In the genomic region with DNA sequence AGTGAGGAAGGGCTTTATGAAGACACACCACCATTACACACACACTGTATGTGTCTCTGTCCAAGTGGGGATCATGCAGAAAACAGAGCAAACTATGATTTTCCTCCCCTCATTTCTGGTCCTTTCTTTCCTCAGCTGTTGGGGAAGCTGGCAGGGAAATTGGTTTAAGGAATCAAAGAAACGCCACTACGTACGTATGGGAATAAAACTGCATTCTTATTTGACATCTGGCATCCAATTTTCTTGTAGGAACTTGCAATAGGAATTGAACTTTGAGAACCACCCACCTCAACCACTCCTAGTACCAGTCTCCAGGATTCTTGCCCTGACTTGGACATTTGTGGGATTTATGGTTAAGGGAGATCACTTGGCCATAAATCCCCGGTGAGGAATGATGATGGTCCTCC, we compare ENCODE assay signal across 9 cellular contexts.
DNase-seq lines count a peak whose midpoint lies in the region; ATAC-seq and TF ChIP-seq lines count a peak whose summit lies in the region.
"Had no signal": no experiment of that assay in that cellular context is flagged by ENCODE, and none has a peak within 500 bp of the region (broad histone marks: within the 10 kb centered on the region; RNA-seq: fewer than 3 reads in every experiment).

No MANE protein-coding gene starts in this region.

- peaks cover 51% of the 10 kb centered on the region for H3K27me3 Mint-ChIP-seq in T-helper 1 cell treated with Interleukin-12 subunit alpha and Interleukin-12 subunit beta and Interleukin-4 antibody, amounts not matched to agents 30 μg/mL and 1 μg/mL, for 36 hours (ENCODE audit: low read depth)
- H3K27me3 Mint-ChIP-seq in stimulated activated naive B cell treated with anti-CD40 and anti-IgM and Interleukin-4, amounts not matched to agents 10 μg/mL and 1 μg/mL and 100 μg/mL, for 72 hours = peaks cover 10 to 15% of the 10 kb centered on the region in 2 donors

- WGBS in liver = 30% methylated on average over 4 of the region's 4 CpGs

- peak overlapping the region; percentile 66 for H3K4me3 Mint-ChIP-seq in T-helper 1 cell treated with Interleukin-12 subunit alpha and Interleukin-12 subunit beta and Interleukin-4 antibody, amounts not matched to agents 30 μg/mL and 1 μg/mL, for 36 hours
- peak overlapping the region; percentile 90 for H3K4me3 Mint-ChIP-seq in stimulated activated naive B cell treated with anti-CD40 and anti-IgM and Interleukin-4, amounts not matched to agents 10 μg/mL and 1 μg/mL and 100 μg/mL, for 72 hours

- no peak for TF ChIP-seq RAD21 in liver (IDR thresholded peaks at IDR 0.05)

- DNase-seq in T-helper 1 cell (no peak), astrocyte of the cerebellum (ENCODE audit: low read depth) (no peak), NCI-H2081 treated with DMSO at 0.1 percent for 48 hours (lab: John Stamatoyannopoulos, UW) (no peak), NCI-H2196 (lab: John Stamatoyannopoulos, UW; ENCODE audit: unreplicated experiment) (no peak)
- DNase-seq in stimulated activated naive B cell treated with anti-CD40 and anti-IgM and Interleukin-4, amounts not matched to agents 10 μg/mL and 1 μg/mL and 100 μg/mL, for 72 hours = no peak
- DNase-seq: NCI-H1694 had no signal

- H3K36me3 ChIP-seq in liver (ENCODE audit: control insufficient read depth in 4 of 4, insufficient read depth in 3 of 4, low read depth in 1 of 4, low read length in 3 of 4) = no peaks in the 10 kb centered on the region

- no peak for TF ChIP-seq CTCF in astrocyte of the cerebellum (IDR thresholded peaks at IDR 0.05; ENCODE audit: low read depth, low read length, missing control alignments)
- no peak for TF ChIP-seq CTCF in liver (IDR thresholded peaks at IDR 0.05; ENCODE audit: low read depth, low read length, missing input control)

- no peak for ATAC-seq in stimulated activated naive B cell treated with anti-CD40 and anti-IgM and Interleukin-4, amounts not matched to agents 10 μg/mL and 1 μg/mL and 100 μg/mL, for 72 hours (replicated peaks)
- no peak for ATAC-seq in GM21529 (IDR thresholded peaks at IDR 0.05; ENCODE audit: unreplicated experiment)

- no peaks in the 10 kb centered on the region for H3K9me3 ChIP-seq in liver (ENCODE audit: control insufficient read depth in 4 of 4, low read length in 3 of 4)

- peak overlapping the region; percentile 49 for H3K4me3 ChIP-seq in astrocyte of the cerebellum (ENCODE audit: low read depth, low read length)
- H3K4me3 ChIP-seq in liver (ENCODE audit: low read depth in 1 of 3, low read length in 3 of 3) = peak overlapping the region; percentile 60 to 87 (median 68)

- peak overlapping the region; percentile 53 to 80 for H3K27ac ChIP-seq in liver (ENCODE audit: low read depth in 1 of 2, low read length in 2 of 2)

- H3K4me1 ChIP-seq in liver (ENCODE audit: control insufficient read depth in 4 of 4, insufficient read depth in 4 of 4, low read length in 3 of 4) = peaks cover 0 to 21% (median 8%) of the 10 kb centered on the region in 4 donors

- H3K27ac Mint-ChIP-seq in T-helper 1 cell treated with Interleukin-12 subunit alpha and Interleukin-12 subunit beta and Interleukin-4 antibody, amounts not matched to agents 30 μg/mL and 1 μg/mL, for 36 hours = no peak overlapping the region
- H3K27ac Mint-ChIP-seq in stimulated activated naive B cell treated with anti-CD40 and anti-IgM and Interleukin-4, amounts not matched to agents 10 μg/mL and 1 μg/mL and 100 μg/mL, for 72 hours = peak overlapping the region; percentile 88

- no peaks in the 10 kb centered on the region for H3K27me3 ChIP-seq in liver (ENCODE audit: control insufficient read depth in 4 of 4, insufficient read depth in 4 of 4, low read length in 3 of 4)

- H3K9me3 Mint-ChIP-seq in T-helper 1 cell treated with Interleukin-12 subunit alpha and Interleukin-12 subunit beta and Interleukin-4 antibody, amounts not matched to agents 30 μg/mL and 1 μg/mL, for 36 hours = no peaks in the 10 kb centered on the region
- H3K9me3 Mint-ChIP-seq in stimulated activated naive B cell treated with anti-CD40 and anti-IgM and Interleukin-4, amounts not matched to agents 10 μg/mL and 1 μg/mL and 100 μg/mL, for 72 hours = peaks cover 0 to 3% of the 10 kb centered on the region in 2 donors

- peak overlapping the region; percentile 40 to 85 for H3K9ac ChIP-seq in liver (ENCODE audit: low read depth in 1 of 2, low read length in 2 of 2)

- peaks cover 7% of the 10 kb centered on the region for H3K4me1 Mint-ChIP-seq in T-helper 1 cell treated with Interleukin-12 subunit alpha and Interleukin-12 subunit beta and Interleukin-4 antibody, amounts not matched to agents 30 μg/mL and 1 μg/mL, for 36 hours (ENCODE audit: low read depth)
- peaks cover 18 to 53% of the 10 kb centered on the region in 2 donors for H3K4me1 Mint-ChIP-seq in stimulated activated naive B cell treated with anti-CD40 and anti-IgM and Interleukin-4, amounts not matched to agents 10 μg/mL and 1 μg/mL and 100 μg/mL, for 72 hours

- in situ Hi-C loops in astrocyte of the cerebellum (cut with HindIII; ENCODE audit: low sequenced_read_pairs) = no loop called here

- no peaks in the 10 kb centered on the region for H3K36me3 Mint-ChIP-seq in T-helper 1 cell treated with Interleukin-12 subunit alpha and Interleukin-12 subunit beta and Interleukin-4 antibody, amounts not matched to agents 30 μg/mL and 1 μg/mL, for 36 hours (ENCODE audit: low read depth)
- no peaks in the 10 kb centered on the region for H3K36me3 Mint-ChIP-seq in stimulated activated naive B cell treated with anti-CD40 and anti-IgM and Interleukin-4, amounts not matched to agents 10 μg/mL and 1 μg/mL and 100 μg/mL, for 72 hours

TF ChIP-seq in liver, 16 proteins besides CTCF, POLR2A, EP300 and RAD21:
- TF ChIP-seq TAF1 (conservative IDR thresholded peaks at IDR 0.05) (no peak), NR2F2 (IDR thresholded peaks at IDR 0.05) (no peak), SP1 (IDR thresholded peaks at IDR 0.05) (no peak), GABPA (IDR thresholded peaks at IDR 0.05 in 1 of 2, conservative IDR thresholded peaks at IDR 0.05 in 1 of 2) (no peak), FOXA1 (IDR thresholded peaks at IDR 0.05) (no peak), JUND (IDR thresholded peaks at IDR 0.05) (no peak), HNF4A (conservative IDR thresholded peaks at IDR 0.05) (no peak), HNF4G (IDR thresholded peaks at IDR 0.05) (no peak), RXRA (IDR thresholded peaks at IDR 0.05) (no peak), EGR1 (IDR thresholded peaks at IDR 0.05; ENCODE audit: low read depth in 2 of 2) (no peak), YY1 (IDR thresholded peaks at IDR 0.05) (no peak)
- TF ChIP-seq, protein P1, sequence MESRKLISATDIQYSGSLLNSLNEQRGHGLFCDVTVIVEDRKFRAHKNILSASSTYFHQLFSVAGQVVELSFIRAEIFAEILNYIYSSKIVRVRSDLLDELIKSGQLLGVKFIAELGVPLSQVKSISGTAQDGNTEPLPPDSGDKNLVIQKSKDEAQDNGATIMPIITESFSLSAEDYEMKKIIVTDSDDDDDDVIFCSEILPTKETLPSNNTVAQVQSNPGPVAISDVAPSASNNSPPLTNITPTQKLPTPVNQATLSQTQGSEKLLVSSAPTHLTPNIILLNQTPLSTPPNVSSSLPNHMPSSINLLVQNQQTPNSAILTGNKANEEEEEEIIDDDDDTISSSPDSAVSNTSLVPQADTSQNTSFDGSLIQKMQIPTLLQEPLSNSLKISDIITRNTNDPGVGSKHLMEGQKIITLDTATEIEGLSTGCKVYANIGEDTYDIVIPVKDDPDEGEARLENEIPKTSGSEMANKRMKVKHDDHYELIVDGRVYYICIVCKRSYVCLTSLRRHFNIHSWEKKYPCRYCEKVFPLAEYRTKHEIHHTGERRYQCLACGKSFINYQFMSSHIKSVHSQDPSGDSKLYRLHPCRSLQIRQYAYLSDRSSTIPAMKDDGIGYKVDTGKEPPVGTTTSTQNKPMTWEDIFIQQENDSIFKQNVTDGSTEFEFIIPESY (IDR thresholded peaks at IDR 0.05) = no peak
- TF ChIP-seq, protein P2, sequence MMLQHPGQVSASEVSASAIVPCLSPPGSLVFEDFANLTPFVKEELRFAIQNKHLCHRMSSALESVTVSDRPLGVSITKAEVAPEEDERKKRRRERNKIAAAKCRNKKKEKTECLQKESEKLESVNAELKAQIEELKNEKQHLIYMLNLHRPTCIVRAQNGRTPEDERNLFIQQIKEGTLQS (IDR thresholded peaks at IDR 0.05) = no peak
TF ChIP-seq in liver: peak in this region for 0.
